ENCODE assay signal across 11 cellular contexts in the genomic region with DNA sequence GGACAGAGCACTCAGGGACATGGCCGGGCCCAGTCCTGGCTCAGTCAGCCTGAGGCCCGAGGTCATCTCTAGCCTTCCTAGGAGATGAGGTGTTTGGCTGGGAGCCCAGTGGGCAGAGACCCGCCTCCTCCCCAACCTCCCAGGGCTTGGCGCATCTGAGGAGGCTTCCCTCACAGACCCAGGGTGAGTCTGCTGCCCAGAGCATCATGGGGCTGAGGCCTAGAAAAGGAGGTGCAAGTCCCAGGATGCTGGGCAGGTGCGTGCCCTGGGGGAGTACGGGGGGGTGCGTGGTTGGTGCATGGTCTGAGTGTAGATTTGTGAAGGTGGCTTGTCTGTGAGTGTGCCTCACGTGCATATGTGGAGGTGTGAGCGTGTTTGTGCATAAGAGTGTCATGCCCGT. TPM values are rescaled to one million over a fixed set of nuclear protein-coding genes. Genes with fewer than 3 reads are reported as not detected.
DNase-seq lines count a peak whose midpoint lies in the region; ATAC-seq and TF ChIP-seq lines count a peak whose summit lies in the region.
"Had no signal": no experiment of that assay in that cellular context is flagged by ENCODE, and none has a peak within 500 bp of the region (broad histone marks: within the 10 kb centered on the region; RNA-seq: fewer than 3 reads in every experiment).

No MANE protein-coding gene starts in this region.

- TF ChIP-seq CTCF in body of pancreas (IDR thresholded peaks at IDR 0.05) (no peak), nephron progenitor cell (IDR thresholded peaks at IDR 0.05) (no peak)

- peak; percentile 72 for DNase-seq in DMS53 (lab: John Stamatoyannopoulos, UW)
- peak; percentile 84 for DNase-seq in LHCN-M2 (ENCODE audit: low read depth)
- DNase-seq in body of pancreas = peak in 3 of 4 donors; percentile 38 to 68 (median 46)
- DNase-seq in nephron progenitor cell = no peak
- no peak for DNase-seq in G401 (ENCODE audit: low spot score)
- no peak for DNase-seq in CD8-positive, alpha-beta memory T cell
- DNase-seq in NCI-H345 treated with DMSO at 0.1 percent for 48 hours (lab: John Stamatoyannopoulos, UW; ENCODE audit: unreplicated experiment) = no peak
- DNase-seq: left cardiac atrium, NCI-H1436 treated with DMSO at 0.1 percent for 48 hours had no signal

- CTCF ChIA-PET in CD8-positive, alpha-beta memory T cell (lab: Charles Lee) = no interaction called here

- H3K4me1 ChIP-seq in body of pancreas = no peaks in the 10 kb centered on the region
- H3K4me1 ChIP-seq in CD8-positive, alpha-beta memory T cell (ENCODE audit: insufficient read depth, low read length) = peaks cover 9% of the 10 kb centered on the region

- H3K9me3 ChIP-seq in body of pancreas = no peaks in the 10 kb centered on the region
- no peaks in the 10 kb centered on the region for H3K9me3 ChIP-seq in CD8-positive, alpha-beta memory T cell (ENCODE audit: low read length)

- intact Hi-C loops in body of pancreas (cut with DNase I) = no loop called here

- no peak overlapping the region for H3K4me3 ChIP-seq in body of pancreas
- no peak overlapping the region for H3K4me3 ChIP-seq in CD8-positive, alpha-beta memory T cell (ENCODE audit: low read length)

- peaks cover 24% of the 10 kb centered on the region for H3K4me1 Mint-ChIP-seq in nephron progenitor cell
- H3K4me1 Mint-ChIP-seq in CD8-positive, alpha-beta memory T cell = peaks cover 0 to 16% (median 3%) of the 10 kb centered on the region in 3 donors
- H3K4me1 Mint-ChIP-seq: central memory CD8-positive, alpha-beta T cell had no signal

- H3K27me3 Mint-ChIP-seq in nephron progenitor cell (ENCODE audit: low read depth, poor library complexity) = peaks cover 18% of the 10 kb centered on the region
- H3K27me3 Mint-ChIP-seq in CD8-positive, alpha-beta memory T cell = peaks cover 25 to 29% of the 10 kb centered on the region in 2 donors

- no peak for TF ChIP-seq POLR2A in body of pancreas (IDR thresholded peaks at IDR 0.05)

- 80 to 82% methylated on average over 6 to 9 of the region's 10 CpGs for WGBS in body of pancreas, 2 donors

- H3K27ac Mint-ChIP-seq in nephron progenitor cell = no peak overlapping the region
- peak overlapping the region in 1 of 8 donors; percentile 34 for H3K27ac Mint-ChIP-seq in CD8-positive, alpha-beta memory T cell

- H3K4me3 Mint-ChIP-seq in nephron progenitor cell = peak overlapping the region; percentile 22
- peak overlapping the region in 1 of 7 donors; percentile 64 for H3K4me3 Mint-ChIP-seq in CD8-positive, alpha-beta memory T cell
- H3K4me3 Mint-ChIP-seq: central memory CD8-positive, alpha-beta T cell had no signal

- ATAC-seq in body of pancreas (peak; percentile 65), HG02610 (IDR thresholded peaks at IDR 0.05; ENCODE audit: unreplicated experiment) (no peak)
- ATAC-seq: left cardiac atrium had no signal

- no peak overlapping the region for H3K27ac ChIP-seq in body of pancreas
- no peak overlapping the region for H3K27ac ChIP-seq in CD8-positive, alpha-beta memory T cell (ENCODE audit: low read depth, low read length)

- no peaks in the 10 kb centered on the region for H3K36me3 Mint-ChIP-seq in nephron progenitor cell (ENCODE audit: low read depth)
- peaks cover 0 to 4% (median 0%) of the 10 kb centered on the region in 3 donors for H3K36me3 Mint-ChIP-seq in CD8-positive, alpha-beta memory T cell

- peaks cover 0 to 10% of the 10 kb centered on the region in 2 donors for H3K27me3 ChIP-seq in body of pancreas
- no peaks in the 10 kb centered on the region for H3K27me3 ChIP-seq in CD8-positive, alpha-beta memory T cell (ENCODE audit: insufficient read depth, low read length, poor library complexity, severe bottlenecking)

- peaks cover 11% of the 10 kb centered on the region for H3K9me3 Mint-ChIP-seq in nephron progenitor cell
- no peaks in the 10 kb centered on the region for H3K9me3 Mint-ChIP-seq in CD8-positive, alpha-beta memory T cell
- H3K9me3 Mint-ChIP-seq: central memory CD8-positive, alpha-beta T cell had no signal

- in situ Hi-C loops in G401 (cut with HindIII; ENCODE audit: low sequenced_read_pairs) = no loop called here

- no peaks in the 10 kb centered on the region for H3K36me3 ChIP-seq in body of pancreas (replicated peaks in 1 of 2; ENCODE audit: insufficient read depth in 1 of 2, low read depth in 2 of 2)
- H3K36me3 ChIP-seq in CD8-positive, alpha-beta memory T cell (ENCODE audit: insufficient read depth, low read length) = no peaks in the 10 kb centered on the region

- POLR2A ChIA-PET in CD8-positive, alpha-beta memory T cell (lab: Charles Lee) = no interaction called here

RNA-seq across cellular contexts. Expression of a gene that starts 4.7 kb away (rescaled TPM):
- total RNA-seq in LHCN-M2 (2014; rRNA removed) (not detected in 2 replicates), body of pancreas (not detected)
- polyA plus RNA-seq in LHCN-M2 (2012) = 0.62 TPM
- 0.80 TPM in 1 of 2 replicates, not detected in the other for total RNA-seq in G401 (2014; rRNA removed; shearing (Covaris generic))
- 1 to 10 TPM; 1.9 to 2.2 TPM for total RNA-seq in CD8-positive, alpha-beta memory T cell
- 1.5 TPM for polyA plus RNA-seq in CD8-positive, alpha-beta memory T cell

RNA-seq across cellular contexts. Expression of a gene that starts 14.7 kb away (rescaled TPM):
- total RNA-seq in LHCN-M2 (2014; rRNA removed) = 8.5 and 8.8 TPM in 2 replicates
- 15.1 TPM for polyA plus RNA-seq in LHCN-M2 (2012)
- total RNA-seq in body of pancreas = 1 to 10 TPM; 1.0 to 5.3 TPM
- total RNA-seq in G401 (2014; rRNA removed; shearing (Covaris generic)) = 66.8 and 98.7 TPM in 2 replicates
- under 1 TPM; 0.31 TPM for total RNA-seq in CD8-positive, alpha-beta memory T cell
- 0.49 TPM for polyA plus RNA-seq in CD8-positive, alpha-beta memory T cell

RNA-seq across cellular contexts. Expression of a gene that starts 14.7 kb away (rescaled TPM):
- total RNA-seq in LHCN-M2 (2014; rRNA removed) (54.1 and 54.8 TPM in 2 replicates), body of pancreas (10 to 100 TPM; 18.1 to 23.3 TPM)
- 34.9 TPM for polyA plus RNA-seq in LHCN-M2 (2012)
- total RNA-seq in G401 (2014; rRNA removed; shearing (Covaris generic)) = 81.2 and 118 TPM in 2 replicates
- 10 to 100 TPM; 50.8 to 55.7 TPM for total RNA-seq in CD8-positive, alpha-beta memory T cell
- polyA plus RNA-seq in CD8-positive, alpha-beta memory T cell = 78.9 TPM

RNA-seq across cellular contexts. Expression of a gene that starts 14.8 kb away (rescaled TPM):
- 62.3 and 75.7 TPM in 2 replicates for total RNA-seq in LHCN-M2 (2014; rRNA removed)
- polyA plus RNA-seq in LHCN-M2 (2012) = 64.8 TPM
- 10 to 100 TPM; 43.8 to 63.0 TPM for total RNA-seq in body of pancreas
- total RNA-seq in G401 (2014; rRNA removed; shearing (Covaris generic)) = 110 and 120 TPM in 2 replicates
- 100 to 1,000 TPM; 125 to 126 TPM for total RNA-seq in CD8-positive, alpha-beta memory T cell
- polyA plus RNA-seq in CD8-positive, alpha-beta memory T cell = 63.1 TPM

RNA-seq across cellular contexts. Expression of a gene that starts 14.8 kb away (rescaled TPM):
- total RNA-seq in LHCN-M2 (2014; rRNA removed) = 25.2 and 28.2 TPM in 2 replicates
- 23.7 TPM for polyA plus RNA-seq in LHCN-M2 (2012)
- 10 to 100 TPM in 1 of 2 donors, 1 to 10 TPM in 1; 6.2 to 21.4 TPM for total RNA-seq in body of pancreas
- 32.0 and 35.8 TPM in 2 replicates for total RNA-seq in G401 (2014; rRNA removed; shearing (Covaris generic))
- total RNA-seq in CD8-positive, alpha-beta memory T cell = 10 to 100 TPM; 68.6 to 70.7 TPM
- 22.2 TPM for polyA plus RNA-seq in CD8-positive, alpha-beta memory T cell

Comparison
In these comparisons a context has a peak if more than half of its experiments do, and no peak if none do; other contexts are left out.
1. DNase-seq: peak in DMS53 (single experiment), LHCN-M2 (single experiment) and body of pancreas (3 of 4); none in nephron progenitor cell (single experiment), G401 (single experiment), CD8-positive, alpha-beta memory T cell (0 of 5) and NCI-H345 treated with DMSO at 0.1 percent for 48 hours (single experiment).